Comparison of ENCODE assay signal across 8 cellular contexts in the genomic region with DNA sequence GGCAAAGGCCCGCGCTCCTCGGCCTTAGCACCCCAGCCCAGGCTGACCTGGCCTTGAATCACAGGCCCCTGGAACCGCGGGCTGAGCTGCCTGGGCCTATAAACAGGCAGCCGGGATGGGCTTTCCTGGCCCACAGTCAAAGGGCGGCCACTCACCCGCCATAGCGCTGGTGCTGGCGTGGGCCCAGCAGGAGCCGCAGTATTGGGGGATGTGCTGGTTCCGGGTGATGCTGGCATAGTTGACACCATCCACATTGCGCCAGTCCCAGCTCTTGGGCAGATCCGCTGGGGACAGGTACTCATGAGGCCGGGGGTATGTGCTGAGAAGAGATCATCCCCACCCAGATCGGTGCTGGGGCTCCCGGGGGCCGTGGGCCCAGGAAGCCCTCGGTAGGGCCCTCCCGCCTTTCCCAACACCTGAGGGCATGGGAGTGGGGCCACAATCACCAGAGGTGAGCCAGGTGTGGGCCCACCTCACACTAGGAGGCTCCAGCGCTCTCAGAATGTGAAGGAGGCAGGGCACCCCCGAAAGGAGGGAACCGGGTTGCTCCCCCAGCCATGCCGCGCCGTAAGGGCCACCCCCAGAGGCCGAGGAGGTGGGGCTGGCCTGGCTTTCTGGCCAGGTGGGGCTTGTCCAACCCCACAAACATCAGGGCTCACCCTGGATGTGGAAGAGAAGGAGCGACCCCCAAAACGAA. TPM values are rescaled to one million over a fixed set of nuclear protein-coding genes. Genes with fewer than 3 reads are reported as not detected.
A peak's percentile ranks its signal among the peaks of the same experiment; 100 is the strongest.
DNase-seq lines count a peak whose midpoint lies in the region; ATAC-seq, FAIRE-seq and TF ChIP-seq lines count a peak whose summit lies in the region.

No MANE protein-coding gene starts in this region.

- no peaks in the 10 kb centered on the region for H3K9me3 Mint-ChIP-seq in activated naive CD4-positive, alpha-beta T cell treated with anti-CD3 and anti-CD28 coated beads for 36 hours

- no peak for TF ChIP-seq CTCF in astrocyte of the cerebellum (IDR thresholded peaks at IDR 0.05; ENCODE audit: low read depth, low read length, missing control alignments)
- TF ChIP-seq CTCF in kidney (IDR thresholded peaks at IDR 0.05; ENCODE audit: borderline replicate concordance, extremely low read depth, insufficient read depth) = no peak

- H3K9me3 ChIP-seq in kidney (ENCODE audit: control insufficient read depth in 1 of 2, low read length in 2 of 2) = no peaks in the 10 kb centered on the region

- peaks cover 2% of the 10 kb centered on the region for H3K36me3 Mint-ChIP-seq in activated naive CD4-positive, alpha-beta T cell treated with anti-CD3 and anti-CD28 coated beads for 36 hours (ENCODE audit: low read depth)

- DNase-seq in activated naive CD4-positive, alpha-beta T cell treated with anti-CD3 and anti-CD28 coated beads for 36 hours = no peak
- no peak for DNase-seq in activated naive CD4-positive, alpha-beta T cell treated with anti-CD3 and anti-CD28 coated beads, Interleukin-2, amount 50 U/mL, for 16 hours
- DNase-seq in astrocyte of the cerebellum (ENCODE audit: low read depth) = no peak
- peak; percentile 76 for DNase-seq in kidney
- DNase-seq in NCI-H1092 treated with DMSO at 0.1 percent for 48 hours (lab: John Stamatoyannopoulos, UW) = no peak

- H3K9ac ChIP-seq in kidney (ENCODE audit: low read length in 2 of 2) = peak overlapping the region; percentile 29 to 86

- H3K4me1 Mint-ChIP-seq in activated naive CD4-positive, alpha-beta T cell treated with anti-CD3 and anti-CD28 coated beads for 36 hours (ENCODE audit: low read depth) = peaks cover 26% of the 10 kb centered on the region

- H3K27ac ChIP-seq in kidney (ENCODE audit: low read depth in 2 of 2, low read length in 2 of 2) = peak overlapping the region; percentile 62 to 76
- H3K27ac ChIP-seq in temporal lobe (ENCODE audit: low read depth, low read length) = peak overlapping the region; percentile 69

- H3K4me3 ChIP-seq in astrocyte of the cerebellum (ENCODE audit: low read depth, low read length) (peak overlapping the region; percentile 53), kidney (ENCODE audit: low read length in 2 of 2) (peak overlapping the region; percentile 66 to 73)

- H3K27me3 Mint-ChIP-seq in activated naive CD4-positive, alpha-beta T cell treated with anti-CD3 and anti-CD28 coated beads for 36 hours (ENCODE audit: low read depth) = no peaks in the 10 kb centered on the region

- peaks cover 0 to 2% of the 10 kb centered on the region in 2 donors for H3K36me3 ChIP-seq in kidney (ENCODE audit: control insufficient read depth in 1 of 2, insufficient read depth in 2 of 2, low read length in 2 of 2)

- intact Hi-C loops in activated naive CD4-positive, alpha-beta T cell treated with anti-CD3 and anti-CD28 coated beads for 36 hours (cut with micrococcal nuclease) = no loop called here
- intact Hi-C loops in kidney (cut with DNase I) = no loop called here

- no peak overlapping the region for H3K27ac Mint-ChIP-seq in activated naive CD4-positive, alpha-beta T cell treated with anti-CD3 and anti-CD28 coated beads for 36 hours

- ATAC-seq in HG02938 (IDR thresholded peaks at IDR 0.05; ENCODE audit: unreplicated experiment) (no peak), GM19455 (IDR thresholded peaks at IDR 0.05; ENCODE audit: unreplicated experiment) (no peak)

- in situ Hi-C loops in astrocyte of the cerebellum (cut with HindIII; ENCODE audit: low sequenced_read_pairs) = loop anchor here (5.0 kb wide), 1 partner anchor 206 kb away; no protein-coding TSS in a partner anchor

- H3K4me1 ChIP-seq in kidney (ENCODE audit: control insufficient read depth in 1 of 2, insufficient read depth in 1 of 2, low read depth in 1 of 2, low read length in 2 of 2) = peaks cover 14 to 18% of the 10 kb centered on the region in 2 donors

- FAIRE-seq in kidney (lab: Jason Lieb, UNC) = no peak

- CTCF ChIA-PET in activated naive CD4-positive, alpha-beta T cell treated with anti-CD3 and anti-CD28 coated beads for 36 hours (lab: Charles Lee) = no interaction called here

- peak overlapping the region; percentile 73 for H3K4me3 Mint-ChIP-seq in activated naive CD4-positive, alpha-beta T cell treated with anti-CD3 and anti-CD28 coated beads for 36 hours

RNA-seq across cellular contexts. Expression of a gene that starts 0.7 kb away (rescaled TPM):
- 10 to 100 TPM; 17.3 to 17.9 TPM for total RNA-seq in activated naive CD4-positive, alpha-beta T cell treated with anti-CD3 and anti-CD28 coated beads for 36 hours
- total RNA-seq in kidney (200 TPM), temporal lobe (10.6 TPM)
- 234 TPM for polyA plus RNA-seq in kidney (ENCODE audit: insufficient read depth, low read depth, low replicate concordance)

RNA-seq across cellular contexts. Expression of a gene that starts 12.9 kb away (rescaled TPM):
- not detected for total RNA-seq in activated naive CD4-positive, alpha-beta T cell treated with anti-CD3 and anti-CD28 coated beads for 36 hours
- total RNA-seq in kidney (not detected), temporal lobe (0.49 TPM)
- polyA plus RNA-seq in kidney (ENCODE audit: insufficient read depth, low read depth, low replicate concordance) = 0.17 TPM

RNA-seq across cellular contexts. Expression of a gene that starts 25.3 kb away (rescaled TPM):
- 100 to 1,000 TPM; 102 to 103 TPM for total RNA-seq in activated naive CD4-positive, alpha-beta T cell treated with anti-CD3 and anti-CD28 coated beads for 36 hours
- total RNA-seq in kidney = 50.2 TPM
- polyA plus RNA-seq in kidney (ENCODE audit: insufficient read depth, low read depth, low replicate concordance) = 63.4 TPM
- total RNA-seq in temporal lobe = 34.9 TPM

RNA-seq across cellular contexts. Expression of a gene that starts 25.8 kb away (rescaled TPM):
- 10 to 100 TPM; 74.5 to 86.3 TPM for total RNA-seq in activated naive CD4-positive, alpha-beta T cell treated with anti-CD3 and anti-CD28 coated beads for 36 hours
- total RNA-seq in kidney (67.7 TPM), temporal lobe (28.3 TPM)
- polyA plus RNA-seq in kidney (ENCODE audit: insufficient read depth, low read depth, low replicate concordance) = 251 TPM

RNA-seq across cellular contexts. Expression of a gene that starts 36.3 kb away (rescaled TPM):
- 100 to 1,000 TPM; 170 to 180 TPM for total RNA-seq in activated naive CD4-positive, alpha-beta T cell treated with anti-CD3 and anti-CD28 coated beads for 36 hours
- total RNA-seq in kidney = 38.5 TPM
- polyA plus RNA-seq in kidney (ENCODE audit: insufficient read depth, low read depth, low replicate concordance) = 26.4 TPM
- total RNA-seq in temporal lobe = 33.7 TPM

Comparison
In these comparisons a context has a peak if more than half of its experiments do, and no peak if none do; other contexts are left out.
1. RNA of a gene that starts 0.7 kb away (total RNA-seq): 200 TPM in kidney (single experiment); 17.3 to 17.9 TPM in activated naive CD4-positive, alpha-beta T cell treated with anti-CD3 and anti-CD28 coated beads for 36 hours and 10.6 TPM in temporal lobe (single experiment); every median in the first group is over 10 times any median in the second.